In the genomic region with DNA sequence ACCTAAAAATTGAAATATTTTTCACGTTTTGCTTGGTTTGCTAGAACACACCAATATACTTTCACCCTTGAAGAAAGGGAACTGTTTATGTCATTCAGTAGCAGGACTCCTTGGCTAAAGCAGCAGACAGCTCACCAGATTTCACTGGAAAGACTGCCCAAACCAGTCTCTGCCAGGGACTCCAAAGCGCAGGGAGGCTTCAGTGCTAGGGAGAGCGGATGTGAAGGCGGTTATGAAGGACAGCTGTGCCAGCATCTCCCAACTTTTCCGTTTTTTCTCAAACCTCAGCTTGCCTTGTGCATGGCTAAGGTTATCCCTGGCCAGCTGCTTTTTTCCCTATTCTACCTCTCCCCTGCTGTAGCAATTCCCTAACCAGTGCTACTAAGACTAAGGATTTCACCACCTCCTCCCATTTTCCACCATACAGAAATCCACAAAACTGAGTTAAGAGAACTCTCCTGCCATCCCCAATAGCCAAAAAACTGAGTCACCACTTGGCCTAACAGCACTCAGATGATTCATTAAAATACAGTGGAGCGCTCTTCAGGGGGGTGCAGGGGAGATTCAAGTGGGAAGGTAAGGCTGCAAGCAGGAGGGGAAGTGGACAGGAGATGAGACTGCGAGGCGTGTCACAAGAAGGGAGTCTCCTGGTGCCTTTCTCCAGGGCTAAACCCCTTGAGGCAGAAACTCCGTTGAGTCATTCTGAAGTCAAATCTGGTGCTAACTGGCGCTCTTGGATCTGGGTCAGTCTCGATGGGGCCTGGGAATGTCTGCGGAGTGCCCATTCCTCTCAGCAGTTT, we compare ENCODE assay signal across 10 cellular contexts.
A peak's percentile ranks its signal among the peaks of the same experiment; 100 is the strongest.
DNase-seq lines count a peak whose midpoint lies in the region; ATAC-seq, FAIRE-seq and TF ChIP-seq lines count a peak whose summit lies in the region.
"Had no signal": no experiment of that assay in that cellular context is flagged by ENCODE, and none has a peak within 500 bp of the region (broad histone marks: within the 10 kb centered on the region; RNA-seq: fewer than 3 reads in every experiment).

No MANE protein-coding gene starts in this region.

- peak; percentile 29 for ATAC-seq in upper lobe of right lung
- no peak for ATAC-seq in GM21529 (IDR thresholded peaks at IDR 0.05; ENCODE audit: unreplicated experiment)

- DNase-seq in LoVo (ENCODE audit: low spot score) (peak; percentile 45), bronchial epithelial cell (ENCODE audit: low read depth) (peak; percentile 90), kidney glomerular epithelial cell (lab: John Stamatoyannopoulos, UW) (peak; percentile 53), upper lobe of right lung (no peak)
- DNase-seq in activated CD4-positive, alpha-beta T cell treated with anti-CD3 and anti-CD28 coated beads, Interleukin-2, amount 50 U/mL, for 4 hours, result no peak
- no peak for DNase-seq in stimulated activated CD4-positive, alpha-beta T cell treated with anti-CD3 and anti-CD28 coated beads, Interleukin-2, amount 100 ng/mL, for 48 hours
- DNase-seq: activated gamma-delta T cell treated with Interleukin-2 at 50 U/mL for 16 hours had no signal

- H3K36me3 ChIP-seq in bronchial epithelial cell (ENCODE audit: control insufficient read depth, insufficient read depth, low read length) (no peaks in the 10 kb centered on the region), upper lobe of right lung (no peaks in the 10 kb centered on the region)

- no peak overlapping the region for H3K27ac ChIP-seq in upper lobe of right lung
- H3K27ac ChIP-seq: KMS-11 had no signal

- TF ChIP-seq CTCF in bronchial epithelial cell (IDR thresholded peaks at IDR 0.05; ENCODE audit: insufficient read depth, low read length, severe bottlenecking) (no peak), upper lobe of right lung (IDR thresholded peaks at IDR 0.05) (no peak)

- intact Hi-C loops in upper lobe of right lung (cut with DNase I), result no loop called here

- FAIRE-seq in bronchial epithelial cell (lab: Jason Lieb, UNC), result peak; percentile 93
- FAIRE-seq: GM12891 had no signal

- no peak overlapping the region for H3K4me3 ChIP-seq in bronchial epithelial cell (ENCODE audit: low read depth, low read length)
- no peak overlapping the region for H3K4me3 ChIP-seq in upper lobe of right lung

- H3K4me1 ChIP-seq in upper lobe of right lung, result no peaks in the 10 kb centered on the region

- no peaks in the 10 kb centered on the region for H3K9me3 ChIP-seq in upper lobe of right lung

- no peaks in the 10 kb centered on the region for H3K27me3 ChIP-seq in bronchial epithelial cell (ENCODE audit: control insufficient read depth, insufficient read depth, low read length)
- H3K27me3 ChIP-seq in upper lobe of right lung, result no peaks in the 10 kb centered on the region

Comparison
In these comparisons a context has a peak if more than half of its experiments do, and no peak if none do; other contexts are left out.
1. DNase-seq: peak in LoVo (single experiment), bronchial epithelial cell (single experiment) and kidney glomerular epithelial cell (single experiment); none in upper lobe of right lung (single experiment), activated CD4-positive, alpha-beta T cell treated with anti-CD3 and anti-CD28 coated beads, Interleukin-2, amount 50 U/mL, for 4 hours (0 of 2) and stimulated activated CD4-positive, alpha-beta T cell treated with anti-CD3 and anti-CD28 coated beads, Interleukin-2, amount 100 ng/mL, for 48 hours (0 of 2).